ENCODE assay signal across 8 cellular contexts in the genomic region with DNA sequence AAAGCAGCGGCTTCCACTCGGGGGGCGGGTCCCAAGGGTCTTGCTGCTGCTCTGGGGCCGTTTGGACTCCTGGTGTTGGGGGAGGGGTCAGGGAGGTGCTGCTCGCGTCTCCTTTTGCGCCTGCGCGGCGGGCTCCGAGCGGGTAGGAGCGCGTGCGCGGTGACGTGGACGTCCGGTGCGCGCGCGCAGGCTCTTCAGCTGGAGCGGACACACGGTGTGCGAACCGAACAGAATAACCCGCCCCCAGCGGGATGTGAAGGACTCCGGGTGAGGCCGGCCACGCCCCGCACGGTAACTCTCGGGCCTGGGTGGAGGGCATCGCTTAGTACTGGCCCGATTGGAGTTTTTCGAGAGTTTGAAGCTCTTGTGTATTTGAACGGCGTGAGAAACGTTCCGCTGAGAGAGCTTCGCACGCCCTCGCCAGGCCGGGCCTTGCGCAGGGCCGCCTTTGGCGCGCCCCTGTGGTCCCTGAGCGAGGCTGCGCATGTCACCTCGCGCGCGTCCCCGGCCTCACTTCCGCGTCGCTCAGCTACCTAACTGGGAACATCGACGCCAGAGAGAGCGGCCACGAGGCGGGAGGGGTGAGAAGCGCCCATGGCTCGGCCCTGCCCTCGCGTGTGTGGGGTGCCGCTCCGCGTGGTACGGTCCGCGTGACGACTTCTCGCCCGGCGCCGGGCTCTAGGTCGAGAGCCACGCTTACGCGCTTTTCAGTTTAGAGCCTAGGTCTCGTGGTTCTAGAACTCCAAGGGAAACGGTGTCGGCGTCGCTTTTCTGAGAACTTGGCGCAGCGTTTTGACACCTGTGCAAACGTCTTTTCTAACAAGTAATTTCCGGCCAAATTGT. TPM values are rescaled to one million over a fixed set of nuclear protein-coding genes. Genes with fewer than 3 reads are reported as not detected.
DNase-seq lines count a peak whose midpoint lies in the region; ATAC-seq and TF ChIP-seq lines count a peak whose summit lies in the region.

Gene MGA (plus strand): TSS at position 171 of the 843 bp plus-strand sequence.

- no peaks in the 10 kb centered on the region for H3K9me3 ChIP-seq in psoas muscle

- DNase-seq in GM12864 (ENCODE audit: low read depth) (peak; percentile 80), HFFc6 (peak; percentile 80), NAMALWA (ENCODE audit: low spot score) (peak; percentile 93), T-helper 1 cell (peak; percentile 78 to 97 (median 84)), amniotic epithelial cell (ENCODE audit: low read depth) (peak; percentile 91), left ventricle myocardium superior (peak; percentile 96), psoas muscle (peak; percentile 93)

- H3K27me3 Mint-ChIP-seq in HFFc6 (ENCODE audit: insufficient read depth) = peaks cover 2% of the 10 kb centered on the region

- H3K4me1 ChIP-seq in psoas muscle (peaks cover 20% of the 10 kb centered on the region), urinary bladder (ENCODE audit: insufficient read depth) (peaks cover 3% of the 10 kb centered on the region)

- H3K9me3 Mint-ChIP-seq in HFFc6 = peaks cover 13% of the 10 kb centered on the region

- H3K4me3 Mint-ChIP-seq in HFFc6 = peak within 1 kb of the TSS; percentile 92

- TF ChIP-seq CTCF in GM12864 (IDR thresholded peaks at IDR 0.05; ENCODE audit: low read depth, low read length, missing control alignments) (no peak), HFFc6 (IDR thresholded peaks at IDR 0.05) (no peak; the same call in 1 of the 2 replicates), psoas muscle (IDR thresholded peaks at IDR 0.05) (no peak)

- ATAC-seq in left ventricle myocardium superior = peak; percentile 92
- peak; percentile 89 to 94 (median 90) for ATAC-seq in psoas muscle

- peaks cover 4% of the 10 kb centered on the region for H3K36me3 Mint-ChIP-seq in HFFc6 (ENCODE audit: low read depth)

- intact Hi-C loops in left ventricle myocardium superior (cut with micrococcal nuclease) (no loop called here), psoas muscle (cut with DNase I) (loop anchor here (1.0 to 10.0 kb wide), 3 partner anchors 38 to 106 kb away; partner anchors contain the start of gene TYRO3 (in 1 of the 2))

- peaks cover 47% of the 10 kb centered on the region for H3K4me1 Mint-ChIP-seq in HFFc6 (ENCODE audit: low read depth)

- H3K27ac ChIP-seq in psoas muscle (peak within 1 kb of the TSS; percentile 82), urinary bladder (ENCODE audit: low read depth) (no peak within 1 kb of the TSS)

- no peaks in the 10 kb centered on the region for H3K36me3 ChIP-seq in psoas muscle (ENCODE audit: insufficient read depth in 1 of 2, low read depth in 1 of 2)
- no peaks in the 10 kb centered on the region for H3K36me3 ChIP-seq in urinary bladder (ENCODE audit: insufficient read depth)

- WGBS in psoas muscle, 3 donors = 1% methylated on average over 93 of the region's 93 CpGs
- under 1% methylated on average over 93 of the region's 93 CpGs for WGBS in urinary bladder

- no peaks in the 10 kb centered on the region for H3K27me3 ChIP-seq in psoas muscle (ENCODE audit: insufficient read depth in 3 of 3, low read length in 2 of 3)

- H3K4me3 ChIP-seq in GM12864 (ENCODE audit: low read depth, low read length) (peak within 1 kb of the TSS; percentile 52), psoas muscle (peak within 1 kb of the TSS; percentile 76), urinary bladder (ENCODE audit: low read depth, low read length) (peak within 1 kb of the TSS; percentile 43)

- peak within 1 kb of the TSS; percentile 95 for H3K27ac Mint-ChIP-seq in HFFc6

RNA-seq across cellular contexts. Expression of gene MGA, which starts in this region (rescaled TPM):
- 10 to 100 TPM; 11.8 to 16.6 (median 15.3) TPM for total RNA-seq in HFFc6 (2021; fragmentation: NEBNext Ultra II Directional; extraction: Animal tissue kit (Norgen Biotek cat#: 25700))
- total RNA-seq in left ventricle myocardium superior (28.8 TPM), psoas muscle (10 to 100 TPM; 13.1 to 25.8 (median 19.9) TPM), urinary bladder (115 TPM)
- polyA plus RNA-seq in psoas muscle (10 to 100 TPM in 1 of 3 donors, 1 to 10 TPM in 2; 2.6 to 10.5 (median 3.2) TPM), urinary bladder (7.7 TPM)
